Comparison of ENCODE assay signal across 8 cellular contexts in genomic region chr7:21427861-21428641, GRCh38. TPM values are rescaled to one million over a fixed set of nuclear protein-coding genes. Genes with fewer than 3 reads are reported as not detected.
DNase-seq lines count a peak whose midpoint lies in the region; ATAC-seq and TF ChIP-seq lines count a peak whose summit lies in the region.

Gene SP4, plus strand, starts transcription at chr7:21428083. Its CDS starts 169 bp downstream, at chr7:21428252.

- TF ChIP-seq CTCF in left ventricle myocardium inferior (IDR thresholded peaks at IDR 0.05; ENCODE audit: borderline replicate concordance): peak; percentile 32
- no peak for TF ChIP-seq CTCF in progenitor cell of endocrine pancreas (IDR thresholded peaks at IDR 0.05; ENCODE audit: unreplicated experiment)

- H3K27me3 Mint-ChIP-seq in T-helper 1 cell treated with Interleukin-12 subunit alpha and Interleukin-12 subunit beta and Interleukin-4 antibody, amounts not matched to agents 30 μg/mL and 1 μg/mL, for 36 hours (ENCODE audit: low read depth): no peaks in the 10 kb centered on the region
- no peaks in the 10 kb centered on the region for H3K27me3 Mint-ChIP-seq in progenitor cell of endocrine pancreas

- peaks cover 45% of the 10 kb centered on the region for H3K4me1 Mint-ChIP-seq in T-helper 1 cell treated with Interleukin-12 subunit alpha and Interleukin-12 subunit beta and Interleukin-4 antibody, amounts not matched to agents 30 μg/mL and 1 μg/mL, for 36 hours (ENCODE audit: low read depth)
- H3K4me1 Mint-ChIP-seq in progenitor cell of endocrine pancreas (ENCODE audit: low read depth): peaks cover 36% of the 10 kb centered on the region

- peak within 1 kb of the TSS; percentile 100 for H3K27ac Mint-ChIP-seq in T-helper 1 cell treated with Interleukin-12 subunit alpha and Interleukin-12 subunit beta and Interleukin-4 antibody, amounts not matched to agents 30 μg/mL and 1 μg/mL, for 36 hours
- peak within 1 kb of the TSS; percentile 100 for H3K27ac Mint-ChIP-seq in progenitor cell of endocrine pancreas

- intact Hi-C loops in left ventricle myocardium inferior (cut with micrococcal nuclease): no loop called here

- H3K27ac ChIP-seq in left ventricle myocardium inferior (replicated peaks): peak within 1 kb of the TSS; percentile 98

- H3K4me3 Mint-ChIP-seq in T-helper 1 cell treated with Interleukin-12 subunit alpha and Interleukin-12 subunit beta and Interleukin-4 antibody, amounts not matched to agents 30 μg/mL and 1 μg/mL, for 36 hours: peak within 1 kb of the TSS; percentile 100
- peak within 1 kb of the TSS; percentile 99 for H3K4me3 Mint-ChIP-seq in progenitor cell of endocrine pancreas (ENCODE audit: low read depth)

- no peaks in the 10 kb centered on the region for H3K9me3 ChIP-seq in left ventricle myocardium inferior (replicated peaks)

- H3K36me3 ChIP-seq in left ventricle myocardium inferior: no peaks in the 10 kb centered on the region

- peaks cover 25% of the 10 kb centered on the region for H3K36me3 Mint-ChIP-seq in T-helper 1 cell treated with Interleukin-12 subunit alpha and Interleukin-12 subunit beta and Interleukin-4 antibody, amounts not matched to agents 30 μg/mL and 1 μg/mL, for 36 hours (ENCODE audit: low read depth)
- no peaks in the 10 kb centered on the region for H3K36me3 Mint-ChIP-seq in progenitor cell of endocrine pancreas (ENCODE audit: insufficient read depth)

- peaks cover 64% of the 10 kb centered on the region for H3K4me1 ChIP-seq in left ventricle myocardium inferior

- H3K4me3 ChIP-seq in left ventricle myocardium inferior: peak within 1 kb of the TSS; percentile 93

- no peaks in the 10 kb centered on the region for H3K27me3 ChIP-seq in left ventricle myocardium inferior (ENCODE audit: low read depth)

- peak; percentile 91 for DNase-seq in NCI-H1694 treated with DMSO at 0.1 percent for 48 hours (lab: John Stamatoyannopoulos, UW)
- DNase-seq in amniotic stem cell (lab: John Stamatoyannopoulos, UW): peak; percentile 91
- peak; percentile 96 for DNase-seq in left ventricle myocardium inferior
- DNase-seq in progenitor cell of endocrine pancreas (ENCODE audit: low spot score, unreplicated experiment): peak; percentile 95
- DNase-seq in ureter (ENCODE audit: low spot score): peak; percentile 96

- ATAC-seq in GM18498 (IDR thresholded peaks at IDR 0.05; ENCODE audit: unreplicated experiment) (peak; percentile 74), HG02938 (IDR thresholded peaks at IDR 0.05; ENCODE audit: unreplicated experiment) (peak; percentile 65)

- no peaks in the 10 kb centered on the region for H3K9me3 Mint-ChIP-seq in T-helper 1 cell treated with Interleukin-12 subunit alpha and Interleukin-12 subunit beta and Interleukin-4 antibody, amounts not matched to agents 30 μg/mL and 1 μg/mL, for 36 hours
- no peaks in the 10 kb centered on the region for H3K9me3 Mint-ChIP-seq in progenitor cell of endocrine pancreas (ENCODE audit: low read depth)

RNA-seq across cellular contexts. Expression of gene SP4, which starts in this region (rescaled TPM):
- total RNA-seq in left ventricle myocardium inferior (5.9 TPM), progenitor cell of endocrine pancreas (19.2 and 19.8 TPM in 2 replicates), ureter (13.3 TPM)

Comparison
In these comparisons a context has a peak if more than half of its experiments do, and no peak if none do; other contexts are left out.
1. Peak in every context shown above with its lines: DNase-seq, ATAC-seq, H3K4me3 ChIP-seq and H3K27ac ChIP-seq.